Comparison of ENCODE assay signal across 24 cellular contexts in genomic region chr12:18424857-18425256, GRCh38.
DNase-seq lines count a peak whose midpoint lies in the region; ATAC-seq, FAIRE-seq and TF ChIP-seq lines count a peak whose summit lies in the region.
"Had no signal": no experiment of that assay in that cellular context is flagged by ENCODE, and none has a peak within 500 bp of the region (broad histone marks: within the 10 kb centered on the region; RNA-seq: fewer than 3 reads in every experiment).

No MANE protein-coding gene starts in this region.

- no TSS peak for BruUV-seq in HepG2 (replicated peaks; lab: Mats Ljungman, UMichigan)
- no TSS peak for BruUV-seq in K562 (replicated peaks; lab: Mats Ljungman, UMichigan)

- WGBS in HepG2 (ENCODE audit: low lambda C conversion rate), result 0% methylated on average over 2 of the region's 2 CpGs
- 67% methylated on average over 2 of the region's 2 CpGs for WGBS in right lobe of liver (ENCODE audit: insufficient coverage, low coverage, low lambda C conversion rate, missing lambda C conversion rate)
- WGBS in K562 (ENCODE audit: insufficient coverage, low coverage, missing lambda C conversion rate), result 7% methylated on average over 2 of the region's 2 CpGs

- in situ Hi-C loops in HepG2 (cut with HindIII; ENCODE audit: extremely low pct_ligation_motif_present, low pct_unique_long_range_greater_than_20kb) (loop anchor here (25.0 kb wide), 2 partner anchors 762 to 862 kb away; no protein-coding TSS in a partner anchor), K562 (cut with MboI) (no loop called here)

- TF ChIP-seq CTCF in HepG2 (CRISPR knock-in tag; IDR thresholded peaks at IDR 0.05) (no peak), right lobe of liver (IDR thresholded peaks at IDR 0.05) (no peak), K562 (IDR thresholded peaks at IDR 0.05 in 2 of 3, conservative IDR thresholded peaks at IDR 0.05 in 1 of 3; ENCODE audit: insufficient read depth in 2 of 3, low read depth in 1 of 3, low read length in 3 of 3) (no peak)

- no peak for DNase-seq in HepG2 (ENCODE audit: low spot score)
- no peak for DNase-seq in right lobe of liver
- DNase-seq in K562 (ENCODE audit: extremely low read depth in 1 of 4, low spot score in 3 of 4), result no peak
- DNase-seq: ACHN; BE2C; C1 segment of cervical spinal cord; CD4-positive, alpha-beta memory T cell; CD4-positive, CD25-positive, alpha-beta regulatory T cell; CD8-positive, alpha-beta memory T cell; COR-L47; DMS 273 treated with DMSO at 0.1 percent for 48 hours; DMS153; DMS53; DMS79; DND-41; EL; GDM1 had no signal

- H3K27ac ChIP-seq in HepG2 (ENCODE audit: extremely low read length, insufficient read depth, low read length) (no peak overlapping the region), right lobe of liver (no peak overlapping the region), K562 (ENCODE audit: extremely low read depth, low read depth, low read length) (no peak overlapping the region)
- H3K27ac ChIP-seq: 22Rv1, BLaER1 had no signal

- H4K20me1 ChIP-seq in HepG2 (ENCODE audit: insufficient read depth, low read length) (no peaks in the 10 kb centered on the region), K562 (replicated peaks; ENCODE audit: control insufficient read depth, insufficient read depth, low read length) (no peaks in the 10 kb centered on the region)
- H4K20me1 ChIP-seq: BLaER1 had no signal

- H3K4me3 ChIP-seq in HepG2 (replicated peaks in 1 of 3; ENCODE audit: insufficient read depth in 1 of 3, low read depth in 2 of 3, low read length in 3 of 3) (no peak overlapping the region), right lobe of liver (no peak overlapping the region), K562 (no peak overlapping the region)
- H3K4me3 ChIP-seq: BLaER1, GM12878 had no signal

- no peaks in the 10 kb centered on the region for H3K27me3 ChIP-seq in HepG2 (ENCODE audit: control insufficient read depth in 1 of 2, insufficient read depth in 2 of 2, low read length in 2 of 2)
- no peaks in the 10 kb centered on the region for H3K27me3 ChIP-seq in right lobe of liver
- no peaks in the 10 kb centered on the region for H3K27me3 ChIP-seq in K562 (ENCODE audit: control insufficient read depth in 2 of 2, insufficient read depth in 2 of 2, low read length in 2 of 2)
- H3K27me3 ChIP-seq: BE2C, BLaER1 had no signal

- H3K9ac ChIP-seq in HepG2 (ENCODE audit: insufficient read depth, low read depth, low read length), result no peak overlapping the region
- no peak overlapping the region for H3K9ac ChIP-seq in K562 (ENCODE audit: insufficient read depth in 1 of 2, low read depth in 2 of 2, low read length in 2 of 2)
- H3K9ac ChIP-seq: BLaER1 had no signal

- no peak for TF ChIP-seq RAD21 in HepG2 (CRISPR knock-in tag; IDR thresholded peaks at IDR 0.05)
- TF ChIP-seq RAD21 in K562 (CRISPR knock-in tag; conservative IDR thresholded peaks at IDR 0.05 in 1 of 2, IDR thresholded peaks at IDR 0.05 in 1 of 2), result no peak

- intact Hi-C loops in HepG2 (cut with micrococcal nuclease; ENCODE audit: unreplicated experiment), result no loop called here
- intact Hi-C loops in right lobe of liver (cut with DNase I), result no loop called here
- intact Hi-C loops in K562 (cut with micrococcal nuclease), result no loop called here

- TF ChIP-seq EP300 in HepG2 (IDR thresholded peaks at IDR 0.05; ENCODE audit: low read depth in 2 of 2, low read length in 2 of 2), result no peak
- TF ChIP-seq EP300 in HepG2 (CRISPR knock-in tag; IDR thresholded peaks at IDR 0.05; ENCODE audit: borderline replicate concordance), result no peak
- TF ChIP-seq EP300 in K562 (IDR thresholded peaks at IDR 0.05; ENCODE audit: low read length), result no peak

- FAIRE-seq in HepG2 (lab: Jason Lieb, UNC), result no peak
- FAIRE-seq in K562 (lab: Jason Lieb, UNC), result no peak
- FAIRE-seq: GM12878, GM12892, GM18507 had no signal

- H3K4me2 ChIP-seq in HepG2 (ENCODE audit: low read depth, low read length) (no peak overlapping the region), K562 (ENCODE audit: insufficient read depth, low read length) (no peak overlapping the region)
- H3K4me2 ChIP-seq: BLaER1 had no signal

- POLR2A ChIA-PET in HepG2 (lab: Yijun Ruan, JAX), result no interaction called here
- POLR2A ChIA-PET in K562 (lab: Yijun Ruan, JAX), result no interaction called here

- H3K4me1 ChIP-seq in HepG2 (ENCODE audit: insufficient read depth, low read length) (no peaks in the 10 kb centered on the region), right lobe of liver (no peaks in the 10 kb centered on the region), K562 (replicated peaks in 1 of 2; ENCODE audit: control insufficient read depth in 2 of 2, insufficient read depth in 2 of 2, low read length in 2 of 2) (no peaks in the 10 kb centered on the region)
- H3K4me1 ChIP-seq: BE2C, BLaER1 had no signal

- H3K9me1 ChIP-seq in K562 (ENCODE audit: control insufficient read depth, insufficient read depth, low read length), result no peaks in the 10 kb centered on the region

- H3K9me3 ChIP-seq in HepG2 (ENCODE audit: low read length) (no peaks in the 10 kb centered on the region), right lobe of liver (no peaks in the 10 kb centered on the region), K562 (replicated peaks; ENCODE audit: control insufficient read depth, insufficient read depth, low read depth, low read length) (no peaks in the 10 kb centered on the region)
- H3K9me3 ChIP-seq: BE2C, BLaER1 had no signal

- no peak for TF ChIP-seq POLR2A in HepG2 (IDR thresholded peaks at IDR 0.05; ENCODE audit: insufficient read depth in 1 of 2, low read depth in 2 of 2, low read length in 2 of 2)
- no peak for TF ChIP-seq POLR2A in right lobe of liver (IDR thresholded peaks at IDR 0.05)
- TF ChIP-seq POLR2A in K562 (conservative IDR thresholded peaks at IDR 0.05), result no peak

- H2AFZ ChIP-seq in HepG2 (ENCODE audit: low read length), result no peak overlapping the region
- H2AFZ ChIP-seq in K562 (ENCODE audit: low read depth, low read length), result no peak overlapping the region

- H3K36me3 ChIP-seq in HepG2 (replicated peaks in 1 of 2; ENCODE audit: control insufficient read depth in 1 of 2, insufficient read depth in 2 of 2, low read length in 2 of 2) (no peaks in the 10 kb centered on the region), right lobe of liver (no peaks in the 10 kb centered on the region), K562 (ENCODE audit: control insufficient read depth, insufficient read depth, low read length) (no peaks in the 10 kb centered on the region)
- H3K36me3 ChIP-seq: BE2C, BLaER1 had no signal

- ATAC-seq in HepG2 (no peak), right lobe of liver (no peak), K562 (no peak), GM18858 (IDR thresholded peaks at IDR 0.05; ENCODE audit: unreplicated experiment) (no peak), GM18519 (IDR thresholded peaks at IDR 0.05; ENCODE audit: low FRiP score, unreplicated experiment) (no peak)
- ATAC-seq: GM12878 had no signal

- CTCF ChIA-PET in HepG2 (lab: Yijun Ruan, JAX; ENCODE audit: low intra/inter-chr PET ratio, low total read pairs) (no interaction called here), K562 (lab: Yijun Ruan, JAX; ENCODE audit: low intra/inter-chr PET ratio) (no interaction called here)

- H3K79me2 ChIP-seq in HepG2 (ENCODE audit: insufficient read depth, low read length), result no peaks in the 10 kb centered on the region
- H3K79me2 ChIP-seq in K562 (ENCODE audit: control insufficient read depth, insufficient read depth, low read length), result no peaks in the 10 kb centered on the region

TF ChIP-seq in HepG2, 621 proteins besides CTCF, POLR2A, EP300 and RAD21:
- peak in 1 of 2 experiments; percentile 55; a peak in 3 of 4 replicates for TF ChIP-seq MAFK (conservative IDR thresholded peaks at IDR 0.05 in 1 of 2, IDR thresholded peaks at IDR 0.05 in 1 of 2; ENCODE audit: low read length in 2 of 2)
- TF ChIP-seq MAFF (IDR thresholded peaks at IDR 0.05; ENCODE audit: low read depth, low read length), result peak; percentile 23; the same call in 1 of the 2 replicates
- no peak for TF ChIP-seq MATR3 (CRISPR knock-in tag; IDR thresholded peaks at IDR 0.05)
- TF ChIP-seq SCMH1 (CRISPR knock-in tag; IDR thresholded peaks at IDR 0.05; ENCODE audit: borderline replicate concordance), result no peak
- no peak for TF ChIP-seq MAFG (CRISPR knock-in tag; IDR thresholded peaks at IDR 0.05)

TF ChIP-seq in K562, 482 proteins besides CTCF, POLR2A, EP300 and RAD21:
- no peak for TF ChIP-seq POLR3G (IDR thresholded peaks at IDR 0.05; ENCODE audit: extremely low read depth, insufficient read length, insufficient replicate concordance)
- TF ChIP-seq MAFG (tag; conservative IDR thresholded peaks at IDR 0.05), result peak; percentile 13; the same call in 1 of the 2 replicates
- TF ChIP-seq ZNF316 (IDR thresholded peaks at IDR 0.05), result 0 out of 2 replicates have a peak, but pooled peaks have one; percentile 25

Comparison
In these comparisons a context has a peak if more than half of its experiments do, and no peak if none do; other contexts are left out.
1. Of the 241 proteins assayed by ChIP-seq in both HepG2 and K562: peak only in HepG2: MAFF; only in K562: MAFG; in both: none; in neither: 238; mixed calls (peak in some experiments, not most) for 1.